In genomic region chr3:136632625-136633081, GRCh38 we compare ENCODE assay signal across 22 cellular contexts.
DNase-seq lines count a peak whose midpoint lies in the region; ATAC-seq and TF ChIP-seq lines count a peak whose summit lies in the region.
"Had no signal": no experiment of that assay in that cellular context is flagged by ENCODE, and none has a peak within 500 bp of the region (broad histone marks: within the 10 kb centered on the region; RNA-seq: fewer than 3 reads in every experiment).

No MANE protein-coding gene starts in this region.

- H3K9me3 ChIP-seq in lower lobe of right lung = no peaks in the 10 kb centered on the region
- H3K9me3 ChIP-seq: ascending aorta, ovary, Peyer's patch had no signal

- H3K4me3 Mint-ChIP-seq in activated T-cell treated with anti-CD3 and anti-CD28 coated beads, Interleukin-2, amount 50 U/mL, for 24 hours = no peak overlapping the region
- H3K4me3 Mint-ChIP-seq in activated T-cell treated with anti-CD3 and anti-CD28 coated beads, Interleukin-2, amount 50 U/mL, for 4 hours = no peak overlapping the region
- H3K4me3 Mint-ChIP-seq: activated CD8-positive, alpha-beta memory T cell treated with anti-CD3 and anti-CD28 coated beads, Interleukin-2, amount 10 ng/mL, durations not matched to agents 7 days and 5 days; CD8-positive, alpha-beta memory T cell; stimulated activated naive B cell treated with anti-CD40 and anti-IgM and Interleukin-4, amounts not matched to agents 10 μg/mL and 1 μg/mL and 100 μg/mL, for 72 hours; WTC11 had no signal

- TF ChIP-seq CTCF in lower lobe of right lung (IDR thresholded peaks at IDR 0.05) = no peak

- H3K36me3 ChIP-seq in lower lobe of right lung = peaks cover 3% of the 10 kb centered on the region
- H3K36me3 ChIP-seq: ascending aorta, ovary, Peyer's patch had no signal

- peaks cover 52% of the 10 kb centered on the region for H3K36me3 Mint-ChIP-seq in activated T-cell treated with anti-CD3 and anti-CD28 coated beads, Interleukin-2, amount 50 U/mL, for 24 hours (ENCODE audit: low read depth)
- H3K36me3 Mint-ChIP-seq in activated T-cell treated with anti-CD3 and anti-CD28 coated beads, Interleukin-2, amount 50 U/mL, for 4 hours (ENCODE audit: insufficient read depth) = peaks cover 25% of the 10 kb centered on the region

- no peaks in the 10 kb centered on the region for H3K27me3 Mint-ChIP-seq in activated T-cell treated with anti-CD3 and anti-CD28 coated beads, Interleukin-2, amount 50 U/mL, for 24 hours
- H3K27me3 Mint-ChIP-seq in activated T-cell treated with anti-CD3 and anti-CD28 coated beads, Interleukin-2, amount 50 U/mL, for 4 hours (ENCODE audit: low read depth) = no peaks in the 10 kb centered on the region
- H3K27me3 Mint-ChIP-seq: activated CD8-positive, alpha-beta memory T cell treated with anti-CD3 and anti-CD28 coated beads, Interleukin-2, amount 10 ng/mL, durations not matched to agents 7 days and 5 days; CD8-positive, alpha-beta memory T cell; stimulated activated naive B cell treated with anti-CD40 and anti-IgM and Interleukin-4, amounts not matched to agents 10 μg/mL and 1 μg/mL and 100 μg/mL, for 72 hours had no signal

- no peak for ATAC-seq in activated T-cell treated with anti-CD3 and anti-CD28 coated beads, Interleukin-2, amount 50 U/mL, for 4 hours
- no peak for ATAC-seq in lower lobe of right lung
- ATAC-seq: activated CD8-positive, alpha-beta memory T cell treated with anti-CD3 and anti-CD28 coated beads, Interleukin-2, amount 10 ng/mL, durations not matched to agents 7 days and 5 days; esophagus mucosa; heart right ventricle; WTC11 had no signal

- peaks cover 5% of the 10 kb centered on the region for H3K4me1 ChIP-seq in lower lobe of right lung

- H3K27ac ChIP-seq in lower lobe of right lung = no peak overlapping the region
- H3K27ac ChIP-seq: ascending aorta, heart right ventricle, ovary, Peyer's patch had no signal

- H3K4me3 ChIP-seq in lower lobe of right lung = no peak overlapping the region
- H3K4me3 ChIP-seq: ascending aorta, heart right ventricle, ovary, Peyer's patch had no signal

- H3K4me1 Mint-ChIP-seq in activated T-cell treated with anti-CD3 and anti-CD28 coated beads, Interleukin-2, amount 50 U/mL, for 24 hours (ENCODE audit: low read depth) = peaks cover 40% of the 10 kb centered on the region
- H3K4me1 Mint-ChIP-seq in activated T-cell treated with anti-CD3 and anti-CD28 coated beads, Interleukin-2, amount 50 U/mL, for 4 hours (ENCODE audit: low read depth) = peaks cover 41% of the 10 kb centered on the region

- no peak for DNase-seq in activated T-cell treated with anti-CD3 and anti-CD28 coated beads, Interleukin-2, amount 50 U/mL, for 24 hours
- no peak for DNase-seq in activated T-cell treated with anti-CD3 and anti-CD28 coated beads, Interleukin-2, amount 50 U/mL, for 4 hours
- peak; percentile 35 for DNase-seq in NCI-H226
- peak; percentile 21 for DNase-seq in hepatic stellate cell (ENCODE audit: low spot score)
- DNase-seq in glomerular visceral epithelial cell (ENCODE audit: extremely low spot score) = no peak
- no peak for DNase-seq in lower lobe of right lung
- no peak for DNase-seq in NCI-H1436 treated with DMSO at 0.1 percent for 48 hours (lab: John Stamatoyannopoulos, UW)
- no peak for DNase-seq in NCI-H128 (lab: John Stamatoyannopoulos, UW; ENCODE audit: unreplicated experiment)
- DNase-seq: activated CD8-positive, alpha-beta memory T cell treated with anti-CD3 and anti-CD28 coated beads, Interleukin-2, amount 10 ng/mL, durations not matched to agents 7 days and 5 days; activated naive CD4-positive, alpha-beta T cell; CD8-positive, alpha-beta memory T cell; dermis blood vessel endothelial cell; heart right ventricle; NCI-H1694 treated with DMSO at 0.1 percent for 48 hours; NCI-H510A; ovary; Peyer's patch; stimulated activated naive B cell treated with anti-CD40 and anti-IgM and Interleukin-4, amounts not matched to agents 10 μg/mL and 1 μg/mL and 100 μg/mL, for 72 hours; trophoblast cell had no signal

- peaks cover 12% of the 10 kb centered on the region for H3K9me3 Mint-ChIP-seq in activated T-cell treated with anti-CD3 and anti-CD28 coated beads, Interleukin-2, amount 50 U/mL, for 24 hours
- H3K9me3 Mint-ChIP-seq in activated T-cell treated with anti-CD3 and anti-CD28 coated beads, Interleukin-2, amount 50 U/mL, for 4 hours = peaks cover 9% of the 10 kb centered on the region
- H3K9me3 Mint-ChIP-seq: WTC11 had no signal

- intact Hi-C loops in lower lobe of right lung (cut with DNase I) = no loop called here

- H3K27me3 ChIP-seq in lower lobe of right lung (ENCODE audit: low read depth) = no peaks in the 10 kb centered on the region
- H3K27me3 ChIP-seq: ascending aorta, heart right ventricle, ovary, Peyer's patch had no signal

- peak overlapping the region; percentile 15 for H3K27ac Mint-ChIP-seq in activated T-cell treated with anti-CD3 and anti-CD28 coated beads, Interleukin-2, amount 50 U/mL, for 24 hours
- H3K27ac Mint-ChIP-seq: activated CD8-positive, alpha-beta memory T cell treated with anti-CD3 and anti-CD28 coated beads, Interleukin-2, amount 10 ng/mL, durations not matched to agents 7 days and 5 days; stimulated activated naive B cell treated with anti-CD40 and anti-IgM and Interleukin-4, amounts not matched to agents 10 μg/mL and 1 μg/mL and 100 μg/mL, for 72 hours; WTC11 had no signal

Comparison
In these comparisons a context has a peak if more than half of its experiments do, and no peak if none do; other contexts are left out.
1. DNase-seq: peak in NCI-H226 (single experiment) and hepatic stellate cell (single experiment); none in activated T-cell treated with anti-CD3 and anti-CD28 coated beads, Interleukin-2, amount 50 U/mL, for 24 hours (single experiment), activated T-cell treated with anti-CD3 and anti-CD28 coated beads, Interleukin-2, amount 50 U/mL, for 4 hours (single experiment), glomerular visceral epithelial cell (single experiment), lower lobe of right lung (single experiment), NCI-H1436 treated with DMSO at 0.1 percent for 48 hours (single experiment) and NCI-H128 (single experiment).